In the genomic region with DNA sequence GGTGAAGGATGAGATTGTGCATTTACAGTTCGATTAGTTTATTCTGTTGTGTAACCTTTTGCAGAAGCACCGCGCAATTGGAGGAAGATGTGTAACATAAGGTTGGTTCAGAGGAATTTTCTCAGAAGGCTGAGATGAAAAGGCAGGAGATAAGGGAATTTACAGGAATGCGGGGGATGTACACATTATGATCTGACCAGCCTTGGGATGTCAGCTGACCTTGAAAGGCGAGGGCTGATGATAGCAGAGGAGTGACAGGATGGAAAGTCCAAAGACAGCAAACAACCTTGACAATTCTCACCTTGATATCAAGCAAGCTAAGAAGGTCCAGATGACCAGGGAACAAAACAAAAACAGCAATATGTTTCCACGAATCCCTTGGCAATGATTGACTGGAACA, we compare ENCODE assay signal across 27 cellular contexts.
DNase-seq lines count a peak whose midpoint lies in the region; ATAC-seq, FAIRE-seq and TF ChIP-seq lines count a peak whose summit lies in the region.
"Had no signal": no experiment of that assay in that cellular context is flagged by ENCODE, and none has a peak within 500 bp of the region (broad histone marks: within the 10 kb centered on the region; RNA-seq: fewer than 3 reads in every experiment).

No MANE protein-coding gene starts in this region.

- no peak overlapping the region for H2AFZ ChIP-seq in K562 (ENCODE audit: low read depth, low read length)

- no peak for TF ChIP-seq EP300 in K562 (IDR thresholded peaks at IDR 0.05; ENCODE audit: low read length)
- no peak for TF ChIP-seq EP300 in gastroesophageal sphincter (IDR thresholded peaks at IDR 0.05)

- H3K27ac ChIP-seq in HEK293 (ENCODE audit: extremely low read depth, low read depth, low read length) (no peak overlapping the region), K562 (ENCODE audit: extremely low read depth, low read depth, low read length) (no peak overlapping the region), right cardiac atrium (ENCODE audit: low read length) (peak overlapping the region; percentile 54), gastroesophageal sphincter (no peak overlapping the region)

- ATAC-seq in K562 (no peak), right cardiac atrium (peak; percentile 53 to 73), HG03175 (IDR thresholded peaks at IDR 0.05; ENCODE audit: unreplicated experiment) (no peak), GM18907 (IDR thresholded peaks at IDR 0.05; ENCODE audit: unreplicated experiment) (no peak), gastroesophageal sphincter (no peak)
- ATAC-seq: effector memory CD8-positive, alpha-beta T cell; stimulated activated effector memory CD8-positive, alpha-beta T cell treated with anti-CD3 and anti-CD28 coated beads, Interleukin-12 subunit alpha, Interleukin-12 subunit beta, amount 100 ng/mL, for 72 hours had no signal

- H3K9ac ChIP-seq in K562 (ENCODE audit: insufficient read depth in 1 of 2, low read depth in 2 of 2, low read length in 2 of 2): no peak overlapping the region

- H3K9me3 ChIP-seq in HEK293 (ENCODE audit: control insufficient read depth, insufficient read depth, low read depth, low read length) (no peaks in the 10 kb centered on the region), K562 (replicated peaks; ENCODE audit: control insufficient read depth, insufficient read depth, low read depth, low read length) (no peaks in the 10 kb centered on the region), right cardiac atrium (ENCODE audit: control insufficient read depth, low read length) (peaks cover 2% of the 10 kb centered on the region), gastroesophageal sphincter (no peaks in the 10 kb centered on the region)

- no peak for TF ChIP-seq RAD21 in K562 (CRISPR knock-in tag; conservative IDR thresholded peaks at IDR 0.05 in 1 of 2, IDR thresholded peaks at IDR 0.05 in 1 of 2)

- TF ChIP-seq CTCF in HEK293 (tag by site-specific recombination; IDR thresholded peaks at IDR 0.05) (no peak), K562 (IDR thresholded peaks at IDR 0.05 in 2 of 3, conservative IDR thresholded peaks at IDR 0.05 in 1 of 3; ENCODE audit: insufficient read depth in 2 of 3, low read depth in 1 of 3, low read length in 3 of 3) (no peak), gastroesophageal sphincter (IDR thresholded peaks at IDR 0.05) (no peak)

- peaks cover 4 to 19% of the 10 kb centered on the region in 2 experiments; a peak in 3 of 5 replicates for H3K27me3 ChIP-seq in K562 (ENCODE audit: control insufficient read depth in 2 of 2, insufficient read depth in 2 of 2, low read length in 2 of 2)
- no peaks in the 10 kb centered on the region for H3K27me3 ChIP-seq in right cardiac atrium (ENCODE audit: control insufficient read depth, insufficient read depth)
- no peaks in the 10 kb centered on the region for H3K27me3 ChIP-seq in gastroesophageal sphincter

- in situ Hi-C loops in K562 (cut with MboI): no loop called here

- no peaks in the 10 kb centered on the region for H4K20me1 ChIP-seq in K562 (replicated peaks; ENCODE audit: control insufficient read depth, insufficient read depth, low read length)

- H3K36me3 ChIP-seq in HEK293 (ENCODE audit: control insufficient read depth in 2 of 2, insufficient read depth in 1 of 2, low read length in 2 of 2) (peaks cover 4 to 26% of the 10 kb centered on the region in 2 experiments; a peak in 2 of 3 replicates), K562 (ENCODE audit: control insufficient read depth, insufficient read depth, low read length) (no peaks in the 10 kb centered on the region), gastroesophageal sphincter (peaks cover 0 to 46% of the 10 kb centered on the region in 2 donors)

- intact Hi-C loops in K562 (cut with micrococcal nuclease) (no loop called here), right cardiac atrium (cut with DNase I) (no loop called here)

- H3K9me1 ChIP-seq in K562 (ENCODE audit: control insufficient read depth, insufficient read depth, low read length): no peaks in the 10 kb centered on the region

- 2% methylated on average over 6 of the region's 6 CpGs for WGBS in K562 (ENCODE audit: insufficient coverage, low coverage, missing lambda C conversion rate)
- WGBS in right cardiac atrium: 65% methylated on average over 6 of the region's 6 CpGs
- 76 to 86% methylated on average over 6 of the region's 6 CpGs for WGBS in gastroesophageal sphincter (ENCODE audit: low coverage in 1 of 2), 2 donors

- DNase-seq in K562 (ENCODE audit: extremely low read depth in 1 of 4, low spot score in 3 of 4) (peak in 1 of 4 experiments; percentile 20), right cardiac atrium (no peak), renal cortical epithelial cell (ENCODE audit: low read depth) (peak; percentile 7), NCI-H1930 (lab: John Stamatoyannopoulos, UW) (no peak)
- DNase-seq: activated effector memory CD4-positive, alpha-beta T cell treated with anti-CD3 and anti-CD28 coated beads, Interleukin-2, amount 50 U/mL, for 16 hours; activated naive CD8-positive, alpha-beta T cell treated with anti-CD3 and anti-CD28 coated beads, Interleukin-2, amount 10 ng/mL, durations not matched to agents 7 days and 5 days; COR-L47; cortex of kidney; DMS53; effector memory CD8-positive, alpha-beta T cell; H9; head of caudate nucleus; Karpas-422; kidney; NCI-H2029 treated with DMSO at 0.1 percent for 48 hours; NCI-H345; NCI-H774; stimulated activated CD4-positive, alpha-beta T cell treated with anti-CD3 and anti-CD28 coated beads, Interleukin-15, amount 100 ng/mL, for 24 hours had no signal

- no peak overlapping the region for H3K4me2 ChIP-seq in K562 (ENCODE audit: insufficient read depth, low read length)

- no peaks in the 10 kb centered on the region for H3K4me1 ChIP-seq in HEK293 (ENCODE audit: control insufficient read depth, insufficient read depth, low read length)
- 0 out of 5 replicates have a peak, but pooled peaks cover 0 to 3% of the 10 kb centered on the region in 2 experiments for H3K4me1 ChIP-seq in K562 (replicated peaks in 1 of 2; ENCODE audit: control insufficient read depth in 2 of 2, insufficient read depth in 2 of 2, low read length in 2 of 2)
- no peaks in the 10 kb centered on the region for H3K4me1 ChIP-seq in right cardiac atrium (ENCODE audit: control insufficient read depth, insufficient read depth, low read length)
- H3K4me1 ChIP-seq in gastroesophageal sphincter: peaks cover 0 to 29% (median 0%) of the 10 kb centered on the region in 3 donors

- no peak for TF ChIP-seq POLR2A in K562 (conservative IDR thresholded peaks at IDR 0.05)
- no peak for TF ChIP-seq POLR2A in gastroesophageal sphincter (IDR thresholded peaks at IDR 0.05)

- POLR2A ChIA-PET in HEK293 (lab: Yijun Ruan, JAX) (no interaction called here), K562 (lab: Yijun Ruan, JAX) (interaction anchor here (0.6 kb wide), 1 partner anchor 657 kb away, joined by 3 read pairs; no protein-coding TSS in a partner anchor)

- H3K79me2 ChIP-seq in K562 (ENCODE audit: control insufficient read depth, insufficient read depth, low read length): no peaks in the 10 kb centered on the region

- H3K4me3 ChIP-seq in HEK293 (ENCODE audit: low read depth, low read length) (no peak overlapping the region), K562 (no peak overlapping the region), right cardiac atrium (ENCODE audit: low read length) (no peak overlapping the region), gastroesophageal sphincter (no peak overlapping the region)
- H3K4me3 ChIP-seq: lung had no signal

- FAIRE-seq in K562 (lab: Jason Lieb, UNC): no peak
- FAIRE-seq: astrocyte, G401.6, kidney, RCC 7860 had no signal

- no TSS peak for BruUV-seq in K562 (replicated peaks; lab: Mats Ljungman, UMichigan)

- CTCF ChIA-PET in HEK293 (lab: Yijun Ruan, JAX) (no interaction called here), K562 (lab: Yijun Ruan, JAX; ENCODE audit: low intra/inter-chr PET ratio) (no interaction called here)

TF ChIP-seq in HEK293, 187 proteins besides CTCF, POLR2A, EP300 and RAD21:
- TF ChIP-seq EGR2 (tag by site-specific recombination; IDR thresholded peaks at IDR 0.05; ENCODE audit: low read depth) (peak; percentile 47; the same call in 1 of the 2 replicates), ZNF707 (tag by site-specific recombination; IDR thresholded peaks at IDR 0.05) (no peak)

TF ChIP-seq in K562, 482 proteins besides CTCF, POLR2A, EP300 and RAD21 (continues in another document):
- no peak for TF ChIP-seq PCBP1 (IDR thresholded peaks at IDR 0.05; ENCODE audit: low read depth, low read length, poor library complexity, severe bottlenecking)
- no peak for TF ChIP-seq TBL1XR1 (IDR thresholded peaks at IDR 0.05; ENCODE audit: low read length in 2 of 2)
- no peak for TF ChIP-seq EHMT2 (IDR thresholded peaks at IDR 0.05)
- TF ChIP-seq, protein P1, sequence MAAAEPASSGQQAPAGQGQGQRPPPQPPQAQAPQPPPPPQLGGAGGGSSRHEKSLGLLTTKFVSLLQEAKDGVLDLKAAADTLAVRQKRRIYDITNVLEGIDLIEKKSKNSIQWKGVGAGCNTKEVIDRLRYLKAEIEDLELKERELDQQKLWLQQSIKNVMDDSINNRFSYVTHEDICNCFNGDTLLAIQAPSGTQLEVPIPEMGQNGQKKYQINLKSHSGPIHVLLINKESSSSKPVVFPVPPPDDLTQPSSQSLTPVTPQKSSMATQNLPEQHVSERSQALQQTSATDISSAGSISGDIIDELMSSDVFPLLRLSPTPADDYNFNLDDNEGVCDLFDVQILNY (CRISPR knock-in tag; IDR thresholded peaks at IDR 0.05): no peak
- no peak for TF ChIP-seq GATAD2A (IDR thresholded peaks at IDR 0.05)
- TF ChIP-seq, protein P2, sequence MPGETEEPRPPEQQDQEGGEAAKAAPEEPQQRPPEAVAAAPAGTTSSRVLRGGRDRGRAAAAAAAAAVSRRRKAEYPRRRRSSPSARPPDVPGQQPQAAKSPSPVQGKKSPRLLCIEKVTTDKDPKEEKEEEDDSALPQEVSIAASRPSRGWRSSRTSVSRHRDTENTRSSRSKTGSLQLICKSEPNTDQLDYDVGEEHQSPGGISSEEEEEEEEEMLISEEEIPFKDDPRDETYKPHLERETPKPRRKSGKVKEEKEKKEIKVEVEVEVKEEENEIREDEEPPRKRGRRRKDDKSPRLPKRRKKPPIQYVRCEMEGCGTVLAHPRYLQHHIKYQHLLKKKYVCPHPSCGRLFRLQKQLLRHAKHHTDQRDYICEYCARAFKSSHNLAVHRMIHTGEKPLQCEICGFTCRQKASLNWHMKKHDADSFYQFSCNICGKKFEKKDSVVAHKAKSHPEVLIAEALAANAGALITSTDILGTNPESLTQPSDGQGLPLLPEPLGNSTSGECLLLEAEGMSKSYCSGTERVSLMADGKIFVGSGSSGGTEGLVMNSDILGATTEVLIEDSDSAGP (CRISPR knock-in tag; IDR thresholded peaks at IDR 0.05): no peak
- TF ChIP-seq EGR1 (conservative IDR thresholded peaks at IDR 0.05): 0 out of 2 replicates have a peak, but pooled peaks have one; percentile 38
- no peak for TF ChIP-seq POLR2AphosphoS2 (IDR thresholded peaks at IDR 0.05; ENCODE audit: low read length)
- TF ChIP-seq KLF6 (CRISPR knock-in tag; IDR thresholded peaks at IDR 0.05; ENCODE audit: borderline replicate concordance): no peak

Comparison
In these comparisons a context has a peak if more than half of its experiments do, and no peak if none do; other contexts are left out.
1. ATAC-seq: peak in right cardiac atrium (2 of 2); none in K562 (single experiment), HG03175 (single experiment), GM18907 (single experiment) and gastroesophageal sphincter (single experiment).